1 cellular context compared by ENCODE assay signal in genomic region chr5:110401881-110402280, GRCh38.
TF ChIP-seq lines count a peak whose summit lies in the region.

No MANE protein-coding gene starts in this region.

TF ChIP-seq in SK-N-SH, 30 proteins besides CTCF, POLR2A, EP300 and RAD21 (continued from another document):
- TF ChIP-seq MAX (IDR thresholded peaks at IDR 0.05; ENCODE audit: low read depth) (no peak), GATA2 (CRISPR knock-in tag; IDR thresholded peaks at IDR 0.05) (no peak), JUND (IDR thresholded peaks at IDR 0.05) (peak; percentile 28; the same call in 1 of the 2 replicates), TCF12 (IDR thresholded peaks at IDR 0.05) (no peak)
